In the genomic region with DNA sequence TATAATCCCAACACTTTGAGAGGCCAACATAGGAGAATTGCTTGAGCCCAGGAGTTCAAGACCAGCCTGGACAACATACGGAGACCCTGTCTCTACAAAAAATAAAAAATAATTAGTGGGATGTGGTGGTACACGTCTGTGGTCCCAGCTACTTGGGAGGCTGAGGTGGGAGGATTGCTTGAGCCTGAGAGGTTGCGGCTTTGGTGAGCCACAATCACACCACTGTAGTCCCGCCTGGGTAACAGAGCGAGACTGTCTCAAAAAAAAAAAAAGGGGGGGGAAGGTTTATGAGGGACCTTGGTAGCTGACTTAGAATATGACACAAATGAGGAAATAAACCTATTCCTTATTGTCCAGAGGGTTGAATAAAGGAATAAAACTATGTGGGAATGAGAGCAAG, we compare ENCODE assay signal across 1 cellular context.
TF ChIP-seq lines count a peak whose summit lies in the region.

No MANE protein-coding gene starts in this region.

TF ChIP-seq in GM12878, 131 proteins besides CTCF, POLR2A, EP300 and RAD21 (continued from another document):
- TF ChIP-seq NFXL1 (IDR thresholded peaks at IDR 0.05; ENCODE audit: borderline replicate concordance) = no peak
- TF ChIP-seq HCFC1 (IDR thresholded peaks at IDR 0.05; ENCODE audit: low read length) = no peak
- TF ChIP-seq, protein P1, sequence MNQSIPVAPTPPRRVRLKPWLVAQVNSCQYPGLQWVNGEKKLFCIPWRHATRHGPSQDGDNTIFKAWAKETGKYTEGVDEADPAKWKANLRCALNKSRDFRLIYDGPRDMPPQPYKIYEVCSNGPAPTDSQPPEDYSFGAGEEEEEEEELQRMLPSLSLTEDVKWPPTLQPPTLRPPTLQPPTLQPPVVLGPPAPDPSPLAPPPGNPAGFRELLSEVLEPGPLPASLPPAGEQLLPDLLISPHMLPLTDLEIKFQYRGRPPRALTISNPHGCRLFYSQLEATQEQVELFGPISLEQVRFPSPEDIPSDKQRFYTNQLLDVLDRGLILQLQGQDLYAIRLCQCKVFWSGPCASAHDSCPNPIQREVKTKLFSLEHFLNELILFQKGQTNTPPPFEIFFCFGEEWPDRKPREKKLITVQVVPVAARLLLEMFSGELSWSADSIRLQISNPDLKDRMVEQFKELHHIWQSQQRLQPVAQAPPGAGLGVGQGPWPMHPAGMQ (IDR thresholded peaks at IDR 0.05; ENCODE audit: borderline replicate concordance) = peak; percentile 59; the same call in 1 of the 2 replicates
TF ChIP-seq in GM12878: peak in this region for 23.
